ENCODE assay signal across 1 cellular context in the genomic region with DNA sequence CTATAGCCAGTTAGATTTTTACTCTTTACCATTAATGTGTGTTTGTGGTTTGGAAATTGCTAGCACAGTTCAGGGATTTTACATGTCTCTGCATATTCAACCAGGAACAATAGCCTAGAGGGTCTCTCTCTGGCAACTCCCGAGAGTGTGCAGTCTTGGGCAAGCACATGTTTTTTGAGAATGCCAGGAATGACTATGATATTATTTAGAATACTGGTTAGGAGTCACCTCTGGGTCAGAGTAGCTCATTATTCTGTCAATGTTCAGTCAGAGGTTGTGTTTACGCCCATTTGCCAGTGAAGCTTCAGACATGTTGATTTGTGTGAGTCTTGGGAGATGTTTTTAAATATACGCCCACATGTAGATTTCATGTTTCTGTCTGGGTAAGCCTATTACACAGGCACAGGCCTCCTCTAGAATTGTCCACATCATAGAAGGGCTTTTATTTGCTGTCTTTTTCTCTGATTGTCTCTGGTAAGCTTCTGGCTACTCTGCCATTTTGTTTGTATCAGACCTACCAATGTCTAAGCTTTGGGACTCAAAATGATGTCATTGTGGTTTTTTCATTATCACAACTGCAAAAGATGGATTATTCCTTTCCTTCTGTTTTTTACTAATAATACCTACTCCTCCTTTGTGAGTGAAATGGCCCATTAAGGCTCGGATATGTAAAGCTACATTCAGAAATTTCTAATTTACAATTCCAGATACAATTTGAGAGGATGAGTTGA.
TF ChIP-seq lines count a peak whose summit lies in the region.

No MANE protein-coding gene starts in this region.

TF ChIP-seq in H1, 55 proteins besides CTCF, POLR2A, EP300 and RAD21:
- TF ChIP-seq SP1 (IDR thresholded peaks at IDR 0.05; ENCODE audit: low read depth, low read length), result no peak
- TF ChIP-seq RXRA (IDR thresholded peaks at IDR 0.05; ENCODE audit: insufficient read depth, low read depth, low read length), result no peak
- no peak for TF ChIP-seq RFX5 (IDR thresholded peaks at IDR 0.05; ENCODE audit: borderline replicate concordance, low read depth, low read length)
- TF ChIP-seq BRCA1 (IDR thresholded peaks at IDR 0.05; ENCODE audit: low read depth, low read length), result no peak
- TF ChIP-seq TCF12 (IDR thresholded peaks at IDR 0.05; ENCODE audit: low read depth, low read length), result no peak
- TF ChIP-seq YY1 (IDR thresholded peaks at IDR 0.05; ENCODE audit: low read depth, low read length), result no peak
- TF ChIP-seq BACH1 (IDR thresholded peaks at IDR 0.05; ENCODE audit: low read length), result no peak
- no peak for TF ChIP-seq SIRT6 (IDR thresholded peaks at IDR 0.05; ENCODE audit: low read length)
- TF ChIP-seq RBBP5 (IDR thresholded peaks at IDR 0.05; ENCODE audit: borderline replicate concordance, low read depth, low read length), result no peak
- no peak for TF ChIP-seq CBX5 (IDR thresholded peaks at IDR 0.05; ENCODE audit: low read depth, low read length)
- no peak for TF ChIP-seq NRF1 (IDR thresholded peaks at IDR 0.05; ENCODE audit: low read depth, low read length)
- TF ChIP-seq MAFK (IDR thresholded peaks at IDR 0.05; ENCODE audit: low read depth, low read length), result no peak
- no peak for TF ChIP-seq SIN3A (conservative IDR thresholded peaks at IDR 0.05 in 1 of 2, IDR thresholded peaks at IDR 0.05 in 1 of 2; ENCODE audit: low read depth in 1 of 2, low read length in 2 of 2)
- no peak for TF ChIP-seq CBX8 (IDR thresholded peaks at IDR 0.05; ENCODE audit: borderline replicate concordance, low read depth, low read length)
